11 cellular contexts compared by ENCODE assay signal in genomic region chr2:99648115-99648850, GRCh38.
A peak's percentile ranks its signal among the peaks of the same experiment; 100 is the strongest.
DNase-seq lines count a peak whose midpoint lies in the region; ATAC-seq and TF ChIP-seq lines count a peak whose summit lies in the region.
"Had no signal": no experiment of that assay in that cellular context is flagged by ENCODE, and none has a peak within 500 bp of the region (broad histone marks: within the 10 kb centered on the region; RNA-seq: fewer than 3 reads in every experiment).

No MANE protein-coding gene starts in this region.

- H3K27ac ChIP-seq in coronary artery (peak overlapping the region; percentile 36 to 81), vagina (peak overlapping the region; percentile 20), thyroid gland (no peak overlapping the region)
- H3K27ac ChIP-seq: A549, right lobe of liver had no signal

- TF ChIP-seq POLR2A in vagina (IDR thresholded peaks at IDR 0.05) (no peak), thyroid gland (IDR thresholded peaks at IDR 0.05) (no peak)

- H3K9me3 ChIP-seq in vagina = no peaks in the 10 kb centered on the region
- H3K9me3 ChIP-seq in thyroid gland = no peaks in the 10 kb centered on the region
- H3K9me3 ChIP-seq: A549, right lobe of liver had no signal

- H3K4me1 ChIP-seq in vagina = peaks cover 47% of the 10 kb centered on the region
- no peaks in the 10 kb centered on the region for H3K4me1 ChIP-seq in thyroid gland
- H3K4me1 ChIP-seq: A549 had no signal

- H3K4me3 ChIP-seq in coronary artery (peak overlapping the region; percentile 18), vagina (no peak overlapping the region), thyroid gland (replicated peaks in 1 of 3) (no peak overlapping the region)
- H3K4me3 ChIP-seq: A549, dorsolateral prefrontal cortex, right lobe of liver had no signal

- intact Hi-C loops in vagina (cut with DNase I) (no loop called here), thyroid gland (cut with DNase I) (no loop called here)

- WGBS in thyroid gland, 2 donors = 49 to 55% methylated on average over 4 of the region's 4 CpGs

- DNase-seq in NCI-H82 (lab: John Stamatoyannopoulos, UW) = peak; percentile 8
- DNase-seq in NCI-H82 treated with DMSO at 0.1 percent for 48 hours (lab: John Stamatoyannopoulos, UW; ENCODE audit: unreplicated experiment) = no peak
- DNase-seq in coronary artery (ENCODE audit: low spot score) = no peak
- peak; percentile 45 for DNase-seq in midbrain (lab: John Stamatoyannopoulos, UW)
- no peak for DNase-seq in vagina (ENCODE audit: extremely low spot score in 2 of 2)
- DNase-seq in thyroid gland = no peak
- DNase-seq: right lobe of liver had no signal

- H3K27me3 ChIP-seq in vagina = no peaks in the 10 kb centered on the region
- no peaks in the 10 kb centered on the region for H3K27me3 ChIP-seq in thyroid gland
- H3K27me3 ChIP-seq: dorsolateral prefrontal cortex, right lobe of liver had no signal

- no peaks in the 10 kb centered on the region for H3K36me3 ChIP-seq in vagina
- H3K36me3 ChIP-seq in thyroid gland = no peaks in the 10 kb centered on the region
- H3K36me3 ChIP-seq: right lobe of liver had no signal

- no peak for ATAC-seq in GM18502 (IDR thresholded peaks at IDR 0.05; ENCODE audit: poor library complexity, unreplicated experiment)
- no peak for ATAC-seq in HG03135 (IDR thresholded peaks at IDR 0.05; ENCODE audit: unreplicated experiment)
- ATAC-seq: A549, right lobe of liver had no signal

- TF ChIP-seq CTCF in coronary artery (IDR thresholded peaks at IDR 0.05) = no peak
- TF ChIP-seq CTCF in vagina (IDR thresholded peaks at IDR 0.05) = no peak
- no peak for TF ChIP-seq CTCF in thyroid gland (IDR thresholded peaks at IDR 0.05)

Comparison
In these comparisons a context has a peak if more than half of its experiments do, and no peak if none do; other contexts are left out.
1. DNase-seq: peak in NCI-H82 (single experiment) and midbrain (single experiment); none in NCI-H82 treated with DMSO at 0.1 percent for 48 hours (single experiment), coronary artery (single experiment), vagina (0 of 2) and thyroid gland (0 of 2).
2. H3K27ac ChIP-seq: peak in coronary artery (2 of 2) and vagina (single experiment); none in thyroid gland (0 of 3).